ENCODE assay signal across 10 cellular contexts in genomic region chr11:405323-405975, GRCh38. TPM values are rescaled to one million over a fixed set of nuclear protein-coding genes. Genes with fewer than 3 reads are reported as not detected.
A peak's percentile ranks its signal among the peaks of the same experiment; 100 is the strongest.
DNase-seq lines count a peak whose midpoint lies in the region; ATAC-seq and TF ChIP-seq lines count a peak whose summit lies in the region.
"Had no signal": no experiment of that assay in that cellular context is flagged by ENCODE, and none has a peak within 500 bp of the region (broad histone marks: within the 10 kb centered on the region; RNA-seq: fewer than 3 reads in every experiment).

No MANE protein-coding gene starts in this region.

- H3K4me3 ChIP-seq in MG63 (peak overlapping the region; percentile 59), coronary artery (peak overlapping the region; percentile 81), mesenchymal stem cell (ENCODE audit: insufficient read depth in 1 of 2, low read depth in 1 of 2, low read length in 2 of 2) (peak overlapping the region in 1 of 2 experiments; percentile 82)

- H3K36me3 ChIP-seq in MG63 (no peaks in the 10 kb centered on the region), mesenchymal stem cell (ENCODE audit: control insufficient read depth in 1 of 2, insufficient read depth in 2 of 2, low read depth in 1 of 2, low read length in 2 of 2) (peaks cover 0 to 32% of the 10 kb centered on the region in 2 experiments)

- H3K18ac ChIP-seq in mesenchymal stem cell (ENCODE audit: low read depth in 1 of 2, low read length in 2 of 2): no peak overlapping the region

- no peak overlapping the region for H3K4me2 ChIP-seq in mesenchymal stem cell (ENCODE audit: low read length, poor library complexity, severe bottlenecking)

- peak overlapping the region; percentile 15 for H2BK15ac ChIP-seq in mesenchymal stem cell (ENCODE audit: low read depth, poor library complexity, severe bottlenecking)

- peaks cover 4% of the 10 kb centered on the region for H3K79me1 ChIP-seq in mesenchymal stem cell (replicated peaks; ENCODE audit: low read length, poor library complexity, severe bottlenecking)

- peaks cover 46% of the 10 kb centered on the region for H3K4me1 ChIP-seq in mesenchymal stem cell (ENCODE audit: control insufficient read depth, insufficient read depth, low read depth, low read length)

- H3K23ac ChIP-seq in mesenchymal stem cell (ENCODE audit: low read length in 2 of 2): no peak overlapping the region

- H3K4ac ChIP-seq in mesenchymal stem cell (ENCODE audit: low read depth in 1 of 2, low read length in 2 of 2): no peak overlapping the region

- H3K27me3 ChIP-seq in MG63: no peaks in the 10 kb centered on the region
- H3K27me3 ChIP-seq in mesenchymal stem cell (ENCODE audit: control insufficient read depth in 1 of 2, insufficient read depth in 1 of 2, low read length in 2 of 2): peaks cover 0 to 7% of the 10 kb centered on the region in 2 experiments

- no peak overlapping the region for H4K8ac ChIP-seq in mesenchymal stem cell (ENCODE audit: low read length)

- H2BK120ac ChIP-seq in mesenchymal stem cell (ENCODE audit: low read depth, low read length): no peak overlapping the region

- peak overlapping the region; percentile 87 for H2AK5ac ChIP-seq in mesenchymal stem cell (ENCODE audit: low read length, severe bottlenecking)

- H3K27ac ChIP-seq in coronary artery (no peak overlapping the region), mesenchymal stem cell (ENCODE audit: low read length, poor library complexity, severe bottlenecking) (no peak overlapping the region)

- peak overlapping the region in 1 of 2 experiments; percentile 18 for H2BK12ac ChIP-seq in mesenchymal stem cell (ENCODE audit: low read length in 2 of 2)

- no peak for TF ChIP-seq CTCF in coronary artery (IDR thresholded peaks at IDR 0.05)

- WGBS in mesenchymal stem cell: 89% methylated on average over 21 of the region's 21 CpGs

- H2BK5ac ChIP-seq in mesenchymal stem cell (ENCODE audit: low read depth, low read length, poor library complexity, severe bottlenecking): no peak overlapping the region

- H3K9ac ChIP-seq in mesenchymal stem cell (ENCODE audit: low read length): peak overlapping the region; percentile 72

- DNase-seq in Ammon's horn (ENCODE audit: low spot score) (peak; percentile 56), MG63 (peak; percentile 63), coronary artery (ENCODE audit: low spot score) (no peak), mesenchymal stem cell (no peak), NCI-H1417 treated with DMSO at 0.1 percent for 48 hours (lab: John Stamatoyannopoulos, UW) (no peak), AG08396 (ENCODE audit: low spot score) (no peak)
- DNase-seq: KG1 had no signal

- H3K9me3 ChIP-seq in MG63 (no peaks in the 10 kb centered on the region), mesenchymal stem cell (ENCODE audit: control insufficient read depth, low read length) (no peaks in the 10 kb centered on the region)

- ATAC-seq in HG02973 (IDR thresholded peaks at IDR 0.05; ENCODE audit: unreplicated experiment) (no peak), HG03354 (IDR thresholded peaks at IDR 0.05; ENCODE audit: poor library complexity, severe bottlenecking, unreplicated experiment) (no peak)

- no peak overlapping the region for H2AFZ ChIP-seq in mesenchymal stem cell (ENCODE audit: low read depth, low read length)

- no peak overlapping the region for H3K14ac ChIP-seq in mesenchymal stem cell (ENCODE audit: low read length in 2 of 2)

- H4K91ac ChIP-seq in mesenchymal stem cell (ENCODE audit: low read length): peak overlapping the region; percentile 82

RNA-seq across cellular contexts. Expression of gene SIGIRR, which starts 9.3 kb away (rescaled TPM):
- total RNA-seq in MG63 (2014; rRNA removed; shearing (Covaris generic); ENCODE audit: low replicate concordance): 28.8 and 89.5 TPM in 2 replicates
- 36.5 TPM for polyA plus RNA-seq in mesenchymal stem cell (2013, experiment 1 of 2)
- polyA plus RNA-seq in mesenchymal stem cell (2013, experiment 2 of 2): 37.3 TPM

RNA-seq across cellular contexts. Expression of gene PKP3, which starts 11.4 kb away (rescaled TPM):
- 7.6 and 24.1 TPM in 2 replicates for total RNA-seq in MG63 (2014; rRNA removed; shearing (Covaris generic); ENCODE audit: low replicate concordance)
- 2.0 TPM for polyA plus RNA-seq in mesenchymal stem cell (2013, experiment 1 of 2)
- polyA plus RNA-seq in mesenchymal stem cell (2013, experiment 2 of 2): 1.4 TPM
- total RNA-seq: mononuclear cell had no signal

RNA-seq across cellular contexts. Expression of gene B4GALNT4, which starts 36.1 kb away (rescaled TPM):
- 27.5 and 49.8 TPM in 2 replicates for total RNA-seq in MG63 (2014; rRNA removed; shearing (Covaris generic); ENCODE audit: low replicate concordance)
- 17.0 TPM for polyA plus RNA-seq in mesenchymal stem cell (2013, experiment 1 of 2)
- 15.3 TPM for polyA plus RNA-seq in mesenchymal stem cell (2013, experiment 2 of 2)

RNA-seq across cellular contexts. Expression of gene ANO9, which starts 36.4 kb away (rescaled TPM):
- not detected in 2 replicates for total RNA-seq in MG63 (2014; rRNA removed; shearing (Covaris generic); ENCODE audit: low replicate concordance)
- polyA plus RNA-seq in mesenchymal stem cell (2013, experiment 1 of 2): not detected
- 0.01 TPM for polyA plus RNA-seq in mesenchymal stem cell (2013, experiment 2 of 2)

RNA-seq across cellular contexts. Expression of gene PTDSS2, which starts 44.6 kb away (rescaled TPM):
- 30.2 and 43.3 TPM in 2 replicates for total RNA-seq in MG63 (2014; rRNA removed; shearing (Covaris generic); ENCODE audit: low replicate concordance)
- 25.0 TPM for polyA plus RNA-seq in mesenchymal stem cell (2013, experiment 1 of 2)
- 26.7 TPM for polyA plus RNA-seq in mesenchymal stem cell (2013, experiment 2 of 2)

Comparison
In these comparisons a context has a peak if more than half of its experiments do, and no peak if none do; other contexts are left out.
1. DNase-seq: peak in Ammon's horn (single experiment) and MG63 (single experiment); none in coronary artery (single experiment), mesenchymal stem cell (single experiment), NCI-H1417 treated with DMSO at 0.1 percent for 48 hours (single experiment) and AG08396 (single experiment).